In genomic region chr7:46247622-46248181, GRCh38 we compare ENCODE assay signal across 26 cellular contexts.
"Had no signal": no experiment of that assay in that cellular context is flagged by ENCODE, and none has a peak within 500 bp of the region (broad histone marks: within the 10 kb centered on the region; RNA-seq: fewer than 3 reads in every experiment).

No MANE protein-coding gene starts in this region.

- H3K27me3 ChIP-seq: breast epithelium had no signal

- DNase-seq: activated CD4-positive, alpha-beta T cell treated with anti-CD3 and anti-CD28 coated beads for 4 hours; activated CD4-positive, alpha-beta T cell treated with anti-CD3 and anti-CD28 coated beads, Interleukin-2, amount 50 U/mL, for 4 hours; activated CD8-positive, alpha-beta memory T cell treated with anti-CD3 and anti-CD28 coated beads, Interleukin-2, amount 50 U/mL, for 48 hours; activated CD8-positive, alpha-beta T cell treated with anti-CD3 and anti-CD28 coated beads, Interleukin-2, amount 10 ng/mL, durations not matched to agents 7 days and 5 days; activated naive CD4-positive, alpha-beta T cell treated with anti-CD3 and anti-CD28 coated beads, Interleukin-2, amount 50 U/mL, for 16 hours; activated naive CD8-positive, alpha-beta T cell treated with anti-CD3 and anti-CD28 coated beads, Interleukin-2, amount 10 ng/mL, durations not matched to agents 7 days and 5 days; activated T-cell treated with anti-CD3 and anti-CD28 coated beads, Interleukin-2, amount 50 U/mL, for 1 hour; aorta; caudate nucleus; KG1; NCI-H1048; NCI-H1417; NCI-H1930; NCI-H2171 treated with DMSO at 0.1 percent for 48 hours; NCI-H345; NCI-H510A treated with DMSO at 0.1 percent for 48 hours; NCI-H69; NK-92 treated with Interleukin-12 subunit alpha and Interleukin-12 subunit beta, amount 100 ng/mL, for 24 hours; OCI-M1; RPMI8226; SW 1271 had no signal

- ATAC-seq: activated CD4-positive, CD25-positive, alpha-beta regulatory T cell treated with anti-CD3 and anti-CD28 coated beads, Interleukin-2, amount 50 U/mL, for 24 hours; activated CD8-positive, alpha-beta T cell treated with anti-CD3 and anti-CD28 coated beads, Interleukin-2, amount 10 ng/mL, durations not matched to agents 7 days and 5 days; Panc1; Right ventricle myocardium inferior had no signal

- H3K27ac ChIP-seq: breast epithelium, SK-N-MC had no signal

- H3K36me3 ChIP-seq: breast epithelium had no signal

- H3K9me3 ChIP-seq: breast epithelium had no signal

- H3K4me3 ChIP-seq: breast epithelium, SK-N-MC had no signal

- H3K4me1 ChIP-seq: breast epithelium had no signal
